In the genomic region with DNA sequence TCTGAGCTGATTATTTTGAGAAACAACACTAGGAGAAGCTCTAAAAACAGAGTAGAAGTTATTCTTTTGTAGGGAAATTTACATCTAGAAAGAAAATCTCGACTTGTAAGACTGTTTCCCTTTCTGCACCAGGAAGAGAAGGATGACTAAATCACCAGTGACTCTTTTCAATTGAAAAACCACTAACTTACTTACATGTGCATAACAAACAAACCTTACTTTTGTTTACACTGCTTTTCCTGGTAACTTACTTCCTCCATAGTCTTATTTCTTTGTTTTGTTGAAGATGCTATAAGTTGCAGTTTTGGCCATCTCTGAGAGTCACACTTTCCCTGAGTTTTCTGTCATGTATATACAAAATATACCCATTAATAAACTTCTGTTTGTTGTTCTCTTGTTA, we compare ENCODE assay signal across 22 cellular contexts.
A peak's percentile ranks its signal among the peaks of the same experiment; 100 is the strongest.
DNase-seq lines count a peak whose midpoint lies in the region; ATAC-seq and TF ChIP-seq lines count a peak whose summit lies in the region.
"Had no signal": no experiment of that assay in that cellular context is flagged by ENCODE, and none has a peak within 500 bp of the region (broad histone marks: within the 10 kb centered on the region; RNA-seq: fewer than 3 reads in every experiment).

No MANE protein-coding gene starts in this region.

- DNase-seq in Calu3 (no peak), IMR-90 (peak; percentile 37), epithelial cell of esophagus (ENCODE audit: low read depth) (peak; percentile 26), neural progenitor cell (ENCODE audit: low spot score) (no peak), brain microvascular endothelial cell (no peak), left ventricle myocardium inferior (no peak), cerebellar cortex (ENCODE audit: low spot score) (no peak)
- DNase-seq: 8988T; AML-193; C1 segment of cervical spinal cord; CD8-positive, alpha-beta memory T cell; GF-D8; KBM-7; MM.1S; NCI-H1048; NCI-H1417 treated with DMSO at 0.1 percent for 48 hours; NCI-H187; NCI-H446; NCI-H69; SJCRH30 had no signal

- no peak overlapping the region for H4K5ac ChIP-seq in IMR-90 (ENCODE audit: low read depth, low read length)

- no peak for TF ChIP-seq RAD21 in IMR-90 (IDR thresholded peaks at IDR 0.05; ENCODE audit: low read length)

- H2BK20ac ChIP-seq in IMR-90 (ENCODE audit: low read depth, low read length): no peak overlapping the region

- H3K4me3 Mint-ChIP-seq in Calu3 (ENCODE audit: low read depth, unreplicated experiment): no peak overlapping the region
- H3K4me3 Mint-ChIP-seq in neural progenitor cell: no peak overlapping the region
- H3K4me3 Mint-ChIP-seq: CD8-positive, alpha-beta memory T cell had no signal

- no peak overlapping the region for H4K8ac ChIP-seq in IMR-90 (ENCODE audit: low read depth in 2 of 2, low read length in 2 of 2)

- no peak for TF ChIP-seq POLR2A in IMR-90 (IDR thresholded peaks at IDR 0.05; ENCODE audit: low read depth, low read length)

- H2BK120ac ChIP-seq in IMR-90 (ENCODE audit: low read depth, low read length): no peak overlapping the region

- H3K4ac ChIP-seq in IMR-90 (ENCODE audit: low read depth, low read length): no peak overlapping the region

- no peak overlapping the region for H2AK5ac ChIP-seq in IMR-90 (ENCODE audit: low read depth, low read length)

- H2BK5ac ChIP-seq in IMR-90 (ENCODE audit: low read depth, low read length, poor library complexity, severe bottlenecking): no peak overlapping the region

- H3F3A ChIP-seq in neural progenitor cell (ENCODE audit: low read depth): no peaks in the 10 kb centered on the region

- H3K79me2 ChIP-seq in neural progenitor cell (ENCODE audit: low read depth): no peaks in the 10 kb centered on the region

- H4K91ac ChIP-seq in IMR-90 (ENCODE audit: insufficient read depth, low read depth, low read length): no peak overlapping the region

- no peaks in the 10 kb centered on the region for H4K20me1 ChIP-seq in IMR-90 (ENCODE audit: insufficient read depth, low read length)
- no peaks in the 10 kb centered on the region for H4K20me1 ChIP-seq in neural progenitor cell (ENCODE audit: low read depth)

- H3K14ac ChIP-seq in IMR-90 (replicated peaks; ENCODE audit: low read depth, low read length): no peak overlapping the region

- H3K4me1 ChIP-seq in IMR-90 (ENCODE audit: control insufficient read depth, insufficient read depth, low read length): no peaks in the 10 kb centered on the region; the same call in 1 of the 2 replicates
- no peaks in the 10 kb centered on the region for H3K4me1 ChIP-seq in neural progenitor cell
- H3K4me1 ChIP-seq in left ventricle myocardium inferior: no peaks in the 10 kb centered on the region
- H3K4me1 ChIP-seq: SJCRH30 had no signal

- intact Hi-C loops in Calu3 (cut with micrococcal nuclease; ENCODE audit: unreplicated experiment): no loop called here
- intact Hi-C loops in IMR-90 (cut with micrococcal nuclease): no loop called here
- intact Hi-C loops in left ventricle myocardium inferior (cut with micrococcal nuclease): no loop called here

- H3K36me3 ChIP-seq in IMR-90 (ENCODE audit: control insufficient read depth, insufficient read depth, low read length) (no peaks in the 10 kb centered on the region), neural progenitor cell (no peaks in the 10 kb centered on the region), brain microvascular endothelial cell (replicated peaks) (no peaks in the 10 kb centered on the region), left ventricle myocardium inferior (no peaks in the 10 kb centered on the region)
- H3K36me3 ChIP-seq: SJCRH30 had no signal

- no peaks in the 10 kb centered on the region for H3K9me3 ChIP-seq in IMR-90 (ENCODE audit: control insufficient read depth, insufficient read depth, low read length)
- H3K9me3 ChIP-seq in neural progenitor cell (ENCODE audit: low read depth): peaks cover 8% of the 10 kb centered on the region
- peaks cover 7% of the 10 kb centered on the region for H3K9me3 ChIP-seq in left ventricle myocardium inferior (replicated peaks)

- H3K9me1 ChIP-seq in IMR-90 (ENCODE audit: insufficient read depth, low read length): no peaks in the 10 kb centered on the region

- H3K4me3 ChIP-seq in IMR-90 (ENCODE audit: insufficient read depth, low read depth, low read length) (no peak overlapping the region), epithelial cell of esophagus (ENCODE audit: low read length) (no peak overlapping the region), neural progenitor cell (no peak overlapping the region), brain microvascular endothelial cell (ENCODE audit: low read depth, low read length) (no peak overlapping the region), left ventricle myocardium inferior (no peak overlapping the region)
- H3K4me3 ChIP-seq: SJCRH30 had no signal

- H3K18ac ChIP-seq in IMR-90 (ENCODE audit: low read depth, low read length): no peak overlapping the region

- H3K56ac ChIP-seq in IMR-90 (ENCODE audit: extremely low read depth, insufficient read depth, low read length): no peak overlapping the region

- H3K4me1 Mint-ChIP-seq in Calu3 (ENCODE audit: low read depth, unreplicated experiment) (peaks cover 25% of the 10 kb centered on the region), neural progenitor cell (no peaks in the 10 kb centered on the region)
- H3K4me1 Mint-ChIP-seq: CD8-positive, alpha-beta memory T cell had no signal

- ATAC-seq in IMR-90 (ENCODE audit: low read depth): no peak
- ATAC-seq: HepG2, Panc1 had no signal

- H3K9me3 Mint-ChIP-seq in Calu3 (ENCODE audit: low read depth, unreplicated experiment): no peaks in the 10 kb centered on the region
- peaks cover 3% of the 10 kb centered on the region for H3K9me3 Mint-ChIP-seq in neural progenitor cell

- in situ Hi-C loops in IMR-90 (cut with MboI; ENCODE audit: low sequenced_read_pairs) (no loop called here), brain microvascular endothelial cell (cut with HindIII; ENCODE audit: low pct_ligation_motif_present, low sequenced_read_pairs) (no loop called here)

- H3K27ac Mint-ChIP-seq in Calu3 (ENCODE audit: unreplicated experiment) (peak overlapping the region; percentile 85), neural progenitor cell (no peak overlapping the region)
- H3K27ac Mint-ChIP-seq: CD8-positive, alpha-beta memory T cell had no signal

- H2AK9ac ChIP-seq in IMR-90 (replicated peaks; ENCODE audit: low read depth, low read length, poor library complexity): no peak overlapping the region

- WGBS in IMR-90 (ENCODE audit: extremely low coverage in 2 of 2, insufficient read length in 1 of 2), 2 experiments: no CpG with 5 or more reads among the region's 1 CpG

- dilution Hi-C loops in IMR-90 (cut with HindIII; ENCODE audit: low sequenced_read_pairs, unreplicated experiment): no loop called here

- no peak overlapping the region for H3K27ac ChIP-seq in IMR-90 (ENCODE audit: insufficient read depth, low read length)
- H3K27ac ChIP-seq in neural progenitor cell: no peak overlapping the region
- no peak overlapping the region for H3K27ac ChIP-seq in brain microvascular endothelial cell
- no peak overlapping the region for H3K27ac ChIP-seq in left ventricle myocardium inferior (replicated peaks)
- H3K27ac ChIP-seq: SJCRH30 had no signal

- H3K23ac ChIP-seq in IMR-90 (ENCODE audit: low read depth, low read length): no peak overlapping the region

- H3K4me2 ChIP-seq in IMR-90 (ENCODE audit: low read depth, low read length) (no peak overlapping the region), neural progenitor cell (no peak overlapping the region)

- no peak overlapping the region for H2BK15ac ChIP-seq in IMR-90 (ENCODE audit: low read depth, low read length)

- no peak overlapping the region for H2AFZ ChIP-seq in IMR-90 (replicated peaks; ENCODE audit: low read length, poor library complexity)
- peak overlapping the region; percentile 31 for H2AFZ ChIP-seq in neural progenitor cell (replicated peaks)

- CTCF ChIA-PET in Calu3 (lab: Charles Lee) (no interaction called here), IMR-90 (lab: Yijun Ruan, JAX) (interaction anchor here (0.6 kb wide), 1 partner anchor 96 kb away, joined by 3 read pairs; no protein-coding TSS in a partner anchor)

- H3K27me3 ChIP-seq in IMR-90 (ENCODE audit: control insufficient read depth, insufficient read depth, low read length) (no peaks in the 10 kb centered on the region), neural progenitor cell (no peaks in the 10 kb centered on the region), brain microvascular endothelial cell (replicated peaks) (no peaks in the 10 kb centered on the region), left ventricle myocardium inferior (ENCODE audit: low read depth) (no peaks in the 10 kb centered on the region)
- H3K27me3 ChIP-seq: SJCRH30 had no signal

- POLR2A ChIA-PET in IMR-90 (lab: Charles Lee; ENCODE audit: unreplicated experiment): no interaction called here

- BruUV-seq in Calu3 (replicated peaks; lab: Mats Ljungman, UMichigan) (no TSS peak), IMR-90 (replicated peaks; lab: Mats Ljungman, UMichigan) (no TSS peak)

- H3K36me3 Mint-ChIP-seq in Calu3 (ENCODE audit: insufficient read depth, unreplicated experiment) (peaks cover 5% of the 10 kb centered on the region), neural progenitor cell (no peaks in the 10 kb centered on the region)
- H3K36me3 Mint-ChIP-seq: CD8-positive, alpha-beta memory T cell had no signal

- no peak for TF ChIP-seq CTCF in Calu3 (IDR thresholded peaks at IDR 0.05; ENCODE audit: unreplicated experiment)
- TF ChIP-seq CTCF in IMR-90 (conservative IDR thresholded peaks at IDR 0.05; ENCODE audit: low read depth, low read length): no peak
- no peak for TF ChIP-seq CTCF in epithelial cell of esophagus (IDR thresholded peaks at IDR 0.05; ENCODE audit: insufficient read depth, low read depth, low read length, missing control alignments)
- no peak for TF ChIP-seq CTCF in neural progenitor cell (IDR thresholded peaks at IDR 0.05)
- no peak for TF ChIP-seq CTCF in brain microvascular endothelial cell (IDR thresholded peaks at IDR 0.05; ENCODE audit: low read depth, low read length, missing control alignments)
- TF ChIP-seq CTCF in left ventricle myocardium inferior (IDR thresholded peaks at IDR 0.05; ENCODE audit: borderline replicate concordance): no peak

- H3K27me3 Mint-ChIP-seq in Calu3 (ENCODE audit: unreplicated experiment): no peaks in the 10 kb centered on the region
- no peaks in the 10 kb centered on the region for H3K27me3 Mint-ChIP-seq in neural progenitor cell (ENCODE audit: insufficient read depth, low read depth)
- H3K27me3 Mint-ChIP-seq: CD8-positive, alpha-beta memory T cell had no signal

- H3K9ac ChIP-seq in IMR-90 (ENCODE audit: low read depth, low read length) (no peak overlapping the region), neural progenitor cell (no peak overlapping the region)

- no peaks in the 10 kb centered on the region for H3K79me1 ChIP-seq in IMR-90 (ENCODE audit: low read depth in 1 of 2, low read length in 2 of 2)

TF ChIP-seq in IMR-90, 13 proteins besides CTCF, POLR2A, EP300 and RAD21 (continues in another document):
- no peak for TF ChIP-seq FOS (IDR thresholded peaks at IDR 0.05; ENCODE audit: low read depth, low read length)
- TF ChIP-seq MAZ (IDR thresholded peaks at IDR 0.05; ENCODE audit: borderline replicate concordance, low read depth, low read length): no peak
- TF ChIP-seq SMC3 (IDR thresholded peaks at IDR 0.05; ENCODE audit: low read depth, low read length): no peak
- no peak for TF ChIP-seq RCOR1 (IDR thresholded peaks at IDR 0.05; ENCODE audit: insufficient replicate concordance, low read length)
- TF ChIP-seq CHD1 (IDR thresholded peaks at IDR 0.05; ENCODE audit: low read depth, low read length): no peak

Comparison
In these comparisons a context has a peak if more than half of its experiments do, and no peak if none do; other contexts are left out.
1. DNase-seq: peak in IMR-90 (single experiment) and epithelial cell of esophagus (single experiment); none in Calu3 (single experiment), neural progenitor cell (single experiment), brain microvascular endothelial cell (single experiment), left ventricle myocardium inferior (single experiment) and cerebellar cortex (single experiment).